In genomic region chr10:59290448-59290847, GRCh38 we compare ENCODE assay signal across 2 cellular contexts.
TF ChIP-seq lines count a peak whose summit lies in the region.

No MANE protein-coding gene starts in this region.

TF ChIP-seq in HCT116, 20 proteins besides CTCF, POLR2A, EP300 and RAD21 (continued from another document):
- TF ChIP-seq ZBTB33 (IDR thresholded peaks at IDR 0.05; ENCODE audit: extremely low read depth, insufficient replicate concordance, low read length) (no peak), ATF3 (IDR thresholded peaks at IDR 0.05) (no peak), EZH2phosphoT487 (IDR thresholded peaks at IDR 0.05; ENCODE audit: borderline replicate concordance) (no peak), REST (IDR thresholded peaks at IDR 0.05; ENCODE audit: low read depth) (no peak), MAX (IDR thresholded peaks at IDR 0.05) (no peak), SRF (IDR thresholded peaks at IDR 0.05; ENCODE audit: low read depth) (no peak), ELF1 (IDR thresholded peaks at IDR 0.05; ENCODE audit: borderline replicate concordance, low read depth) (no peak), CEBPB (IDR thresholded peaks at IDR 0.05; ENCODE audit: low read depth) (no peak), FOSL1 (IDR thresholded peaks at IDR 0.05; ENCODE audit: low read depth) (no peak), POLR2AphosphoS5 (IDR thresholded peaks at IDR 0.05; ENCODE audit: low read depth, low read length) (no peak)
TF ChIP-seq in HCT116: peak in this region for 0.

TF ChIP-seq in HepG2, 621 proteins besides CTCF, POLR2A, EP300 and RAD21 (continued from another document):
- TF ChIP-seq GMEB1 (CRISPR knock-in tag; IDR thresholded peaks at IDR 0.05; ENCODE audit: borderline replicate concordance): no peak
